10 cellular contexts compared by ENCODE assay signal in the genomic region with DNA sequence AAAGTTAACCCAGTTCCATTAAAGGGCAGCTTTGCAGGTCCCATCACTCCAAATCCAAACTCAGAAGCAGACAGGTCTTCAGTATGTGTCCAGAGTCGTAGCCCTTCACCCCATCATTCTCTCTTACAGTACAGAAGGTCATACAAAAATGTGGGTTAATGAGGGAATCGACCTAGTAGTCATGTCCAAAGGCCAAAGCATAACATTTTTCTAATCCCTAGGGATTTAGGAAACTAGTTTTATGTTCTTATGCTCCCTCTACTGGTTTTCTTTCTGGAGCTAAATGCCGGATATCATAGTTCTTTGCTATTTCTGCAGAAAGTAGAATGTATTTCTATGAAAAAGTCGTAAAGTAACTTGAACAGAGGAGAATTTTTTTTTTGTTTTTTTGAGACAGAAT.
DNase-seq lines count a peak whose midpoint lies in the region; ATAC-seq, FAIRE-seq and TF ChIP-seq lines count a peak whose summit lies in the region.
"Had no signal": no experiment of that assay in that cellular context is flagged by ENCODE, and none has a peak within 500 bp of the region (broad histone marks: within the 10 kb centered on the region; RNA-seq: fewer than 3 reads in every experiment).

No MANE protein-coding gene starts in this region.

- TF ChIP-seq POLR2A in endothelial cell of umbilical vein (IDR thresholded peaks at IDR 0.05; ENCODE audit: low read depth, low read length): no peak

- peak; percentile 78 for DNase-seq in AG08395 (ENCODE audit: low spot score)
- peak; percentile 88 for DNase-seq in LHCN-M2 (ENCODE audit: low read depth)
- no peak for DNase-seq in endothelial cell of umbilical vein (ENCODE audit: low read depth, low spot score)
- peak; percentile 77 for DNase-seq in midbrain (lab: John Stamatoyannopoulos, UW)
- DNase-seq in natural killer cell: no peak
- DNase-seq in left lung: no peak
- no peak for DNase-seq in activated CD4-positive, alpha-beta T cell treated with anti-CD3 and anti-CD28 coated beads, Interleukin-2, amount 50 U/mL, for 48 hours
- DNase-seq: GF-D8 had no signal

- H3K9ac ChIP-seq in endothelial cell of umbilical vein (replicated peaks; ENCODE audit: extremely low read depth, insufficient read depth, low read length): no peak overlapping the region
- H3K9ac ChIP-seq: KMS-11 had no signal

- POLR2A ChIA-PET in endothelial cell of umbilical vein (lab: Charles Lee): interaction anchor here (0.7 kb wide), 1 partner anchor 279 kb away, joined by 3 read pairs; a partner anchor contains a TSS

- CTCF ChIA-PET in endothelial cell of umbilical vein (lab: Charles Lee): interaction anchor here (0.7 to 3.1 kb wide), 12 partner anchors 10 to 606 kb away, joined by 3 to 11 read pairs (median 4); no protein-coding TSS in a partner anchor

- H3K79me2 ChIP-seq in endothelial cell of umbilical vein (ENCODE audit: control insufficient read depth, insufficient read depth, low read length): no peaks in the 10 kb centered on the region

- H3K9me1 ChIP-seq in endothelial cell of umbilical vein (replicated peaks; ENCODE audit: control insufficient read depth, extremely low read depth, insufficient read depth, low read length): no peaks in the 10 kb centered on the region

- H3K4me3 ChIP-seq in endothelial cell of umbilical vein (replicated peaks in 1 of 3; ENCODE audit: insufficient read depth in 1 of 3, low read depth in 1 of 3, low read length in 3 of 3): no peak overlapping the region
- no peak overlapping the region for H3K4me3 ChIP-seq in left lung

- intact Hi-C loops in endothelial cell of umbilical vein (cut with micrococcal nuclease) (no loop called here), natural killer cell (cut with micrococcal nuclease) (no loop called here), left lung (cut with DNase I) (no loop called here)

- H3K36me3 Mint-ChIP-seq in natural killer cell: peaks cover 7% of the 10 kb centered on the region

- dilution Hi-C loops in endothelial cell of umbilical vein (cut with MboI; ENCODE audit: extremely low pct_ligation_motif_present, low sequenced_read_pairs): no loop called here

- H3K9me3 ChIP-seq in endothelial cell of umbilical vein (replicated peaks; ENCODE audit: control insufficient read depth, insufficient read depth, low read length) (no peaks in the 10 kb centered on the region), left lung (no peaks in the 10 kb centered on the region)

- no peak for TF ChIP-seq CTCF in endothelial cell of umbilical vein (IDR thresholded peaks at IDR 0.05; ENCODE audit: extremely low read depth in 1 of 2, insufficient read depth in 1 of 2, low read depth in 1 of 2, low read length in 2 of 2)
- no peak for TF ChIP-seq CTCF in natural killer cell (IDR thresholded peaks at IDR 0.05)
- peak in 1 of 2 donors; percentile 33 for TF ChIP-seq CTCF in left lung (IDR thresholded peaks at IDR 0.05)

- H3K27me3 ChIP-seq in endothelial cell of umbilical vein (ENCODE audit: control insufficient read depth in 2 of 2, insufficient read depth in 2 of 2, low read length in 2 of 2): no peaks in the 10 kb centered on the region
- H3K27me3 ChIP-seq in left lung: no peaks in the 10 kb centered on the region

- no peak overlapping the region for H2AFZ ChIP-seq in endothelial cell of umbilical vein (ENCODE audit: low read depth, low read length)

- H3K27ac ChIP-seq in endothelial cell of umbilical vein (ENCODE audit: insufficient read depth, low read depth, low read length): no peak overlapping the region
- H3K27ac ChIP-seq in left lung: no peak overlapping the region
- H3K27ac ChIP-seq: KMS-11 had no signal

- H3K4me1 Mint-ChIP-seq in natural killer cell: peaks cover 14 to 30% of the 10 kb centered on the region in 2 donors

- H3K9me3 Mint-ChIP-seq in natural killer cell: no peaks in the 10 kb centered on the region

- H3K36me3 ChIP-seq in endothelial cell of umbilical vein (ENCODE audit: control insufficient read depth in 2 of 2, extremely low read depth in 1 of 2, insufficient read depth in 2 of 2, low read length in 2 of 2) (no peaks in the 10 kb centered on the region), left lung (peaks cover 0 to 9% of the 10 kb centered on the region in 2 donors)

- no TSS peak for BruUV-seq in endothelial cell of umbilical vein (replicated peaks; lab: Mats Ljungman, UMichigan)

- H3K27me3 Mint-ChIP-seq in natural killer cell (ENCODE audit: low read depth in 2 of 2): no peaks in the 10 kb centered on the region

- no peak overlapping the region for H3K27ac Mint-ChIP-seq in natural killer cell

- H4K20me1 ChIP-seq in endothelial cell of umbilical vein (replicated peaks; ENCODE audit: control insufficient read depth, extremely low read depth, insufficient read depth, low read length): no peaks in the 10 kb centered on the region

- no peak overlapping the region for H3K4me2 ChIP-seq in endothelial cell of umbilical vein (ENCODE audit: insufficient read depth, low read length)
- H3K4me2 ChIP-seq: KMS-11 had no signal

- peaks cover 14% of the 10 kb centered on the region for H3K4me1 ChIP-seq in endothelial cell of umbilical vein (ENCODE audit: control insufficient read depth, extremely low read depth, insufficient read depth, low read length)
- peaks cover 4 to 8% of the 10 kb centered on the region in 2 donors for H3K4me1 ChIP-seq in left lung

- no peak overlapping the region for H3K4me3 Mint-ChIP-seq in natural killer cell

- FAIRE-seq in endothelial cell of umbilical vein (lab: Jason Lieb, UNC): peak; percentile 47

- no peak for ATAC-seq in GM18511 (IDR thresholded peaks at IDR 0.05; ENCODE audit: unreplicated experiment)
- no peak for ATAC-seq in natural killer cell
- no peak for ATAC-seq in left lung

TF ChIP-seq in endothelial cell of umbilical vein, 7 proteins besides CTCF, POLR2A, EP300 and RAD21:
- TF ChIP-seq POLR2AphosphoS5 (IDR thresholded peaks at IDR 0.05; ENCODE audit: insufficient read depth, low read depth, low read length) (no peak), GATA2 (IDR thresholded peaks at IDR 0.05; ENCODE audit: insufficient read depth, insufficient read length, low read depth, low read length) (no peak)

Comparison
In these comparisons a context has a peak if more than half of its experiments do, and no peak if none do; other contexts are left out.
1. DNase-seq: peak in AG08395 (single experiment), LHCN-M2 (single experiment) and midbrain (single experiment); none in endothelial cell of umbilical vein (single experiment), natural killer cell (single experiment), left lung (0 of 2) and activated CD4-positive, alpha-beta T cell treated with anti-CD3 and anti-CD28 coated beads, Interleukin-2, amount 50 U/mL, for 48 hours (0 of 2).